Comparison of ENCODE assay signal across 9 cellular contexts in genomic region chr5:173707392-173707791, GRCh38.
A peak's percentile ranks its signal among the peaks of the same experiment; 100 is the strongest.
DNase-seq lines count a peak whose midpoint lies in the region; ATAC-seq and TF ChIP-seq lines count a peak whose summit lies in the region.
"Had no signal": no experiment of that assay in that cellular context is flagged by ENCODE, and none has a peak within 500 bp of the region (broad histone marks: within the 10 kb centered on the region; RNA-seq: fewer than 3 reads in every experiment).

No MANE protein-coding gene starts in this region.

- ATAC-seq in HG03571 (IDR thresholded peaks at IDR 0.05; ENCODE audit: unreplicated experiment) (peak; percentile 55), HG02885 (IDR thresholded peaks at IDR 0.05; ENCODE audit: poor library complexity, unreplicated experiment) (no peak)
- ATAC-seq in naive thymus-derived CD8-positive, alpha-beta T cell, result no peak
- ATAC-seq in stimulated activated effector memory CD8-positive, alpha-beta T cell treated with anti-CD3 and anti-CD28 coated beads, Interleukin-12 subunit alpha, Interleukin-12 subunit beta, amount 100 ng/mL, for 72 hours, result no peak

- H3K27me3 ChIP-seq in tibial artery, result no peaks in the 10 kb centered on the region

- peaks cover 0 to 10% (median 1%) of the 10 kb centered on the region in 4 donors for H3K4me1 Mint-ChIP-seq in naive thymus-derived CD8-positive, alpha-beta T cell
- peaks cover 3% of the 10 kb centered on the region for H3K4me1 Mint-ChIP-seq in stimulated activated effector memory CD8-positive, alpha-beta T cell treated with anti-CD3 and anti-CD28 coated beads, Interleukin-12 subunit alpha, Interleukin-12 subunit beta, amount 100 ng/mL, for 72 hours

- no peaks in the 10 kb centered on the region for H3K9me3 Mint-ChIP-seq in naive thymus-derived CD8-positive, alpha-beta T cell
- no peaks in the 10 kb centered on the region for H3K9me3 Mint-ChIP-seq in stimulated activated effector memory CD8-positive, alpha-beta T cell treated with anti-CD3 and anti-CD28 coated beads, Interleukin-12 subunit alpha, Interleukin-12 subunit beta, amount 100 ng/mL, for 72 hours

- H3K27ac ChIP-seq in tibial artery, result peak overlapping the region; percentile 66 to 73
- H3K27ac ChIP-seq: 22Rv1 had no signal

- peak in 1 of 2 experiments; percentile 12 for TF ChIP-seq CTCF in tibial artery (IDR thresholded peaks at IDR 0.05)

- no peaks in the 10 kb centered on the region for H3K36me3 Mint-ChIP-seq in naive thymus-derived CD8-positive, alpha-beta T cell
- no peaks in the 10 kb centered on the region for H3K36me3 Mint-ChIP-seq in stimulated activated effector memory CD8-positive, alpha-beta T cell treated with anti-CD3 and anti-CD28 coated beads, Interleukin-12 subunit alpha, Interleukin-12 subunit beta, amount 100 ng/mL, for 72 hours

- H3K36me3 ChIP-seq in tibial artery, result no peaks in the 10 kb centered on the region

- peaks cover 0 to 22% (median 18%) of the 10 kb centered on the region in 4 donors for H3K4me1 ChIP-seq in tibial artery

- H3K9me3 ChIP-seq in tibial artery, result no peaks in the 10 kb centered on the region

- no peak overlapping the region for H3K4me3 Mint-ChIP-seq in naive thymus-derived CD8-positive, alpha-beta T cell
- H3K4me3 Mint-ChIP-seq in stimulated activated effector memory CD8-positive, alpha-beta T cell treated with anti-CD3 and anti-CD28 coated beads, Interleukin-12 subunit alpha, Interleukin-12 subunit beta, amount 100 ng/mL, for 72 hours, result no peak overlapping the region

- intact Hi-C loops in tibial artery (cut with DNase I; ENCODE audit: low total_unique reads), result no loop called here

- POLR2A ChIA-PET in naive thymus-derived CD8-positive, alpha-beta T cell (lab: Charles Lee), result no interaction called here

- DNase-seq in DMS 273 (lab: John Stamatoyannopoulos, UW; ENCODE audit: unreplicated experiment) (peak; percentile 39), DMS 273 treated with DMSO at 0.1 percent for 48 hours (lab: John Stamatoyannopoulos, UW) (no peak), fibroblast of gingiva (ENCODE audit: low read depth) (peak; percentile 93), tibial artery (peak; percentile 72 to 92)
- no peak for DNase-seq in naive thymus-derived CD8-positive, alpha-beta T cell
- DNase-seq in stimulated activated effector memory CD8-positive, alpha-beta T cell treated with anti-CD3 and anti-CD28 coated beads, Interleukin-12 subunit alpha, Interleukin-12 subunit beta, amount 100 ng/mL, for 72 hours (ENCODE audit: low spot score in 2 of 2), result no peak

- H3K27ac Mint-ChIP-seq in naive thymus-derived CD8-positive, alpha-beta T cell, result no peak overlapping the region
- H3K27ac Mint-ChIP-seq in stimulated activated effector memory CD8-positive, alpha-beta T cell treated with anti-CD3 and anti-CD28 coated beads, Interleukin-12 subunit alpha, Interleukin-12 subunit beta, amount 100 ng/mL, for 72 hours, result no peak overlapping the region

- peaks cover 0 to 5% (median 0%) of the 10 kb centered on the region in 5 donors for H3K27me3 Mint-ChIP-seq in naive thymus-derived CD8-positive, alpha-beta T cell

- no peak overlapping the region for H3K4me3 ChIP-seq in tibial artery

Comparison
In these comparisons a context has a peak if more than half of its experiments do, and no peak if none do; other contexts are left out.
1. DNase-seq: peak in DMS 273 (single experiment), fibroblast of gingiva (single experiment) and tibial artery (2 of 2); none in DMS 273 treated with DMSO at 0.1 percent for 48 hours (single experiment), naive thymus-derived CD8-positive, alpha-beta T cell (0 of 10) and stimulated activated effector memory CD8-positive, alpha-beta T cell treated with anti-CD3 and anti-CD28 coated beads, Interleukin-12 subunit alpha, Interleukin-12 subunit beta, amount 100 ng/mL, for 72 hours (0 of 2).